In genomic region chrX:15299945-15300851, GRCh38 we compare ENCODE assay signal across 8 cellular contexts. TPM values are rescaled to one million over a fixed set of nuclear protein-coding genes. Genes with fewer than 3 reads are reported as not detected.
DNase-seq lines count a peak whose midpoint lies in the region; ATAC-seq and TF ChIP-seq lines count a peak whose summit lies in the region.

No MANE protein-coding gene starts in this region.

- H3K27me3 ChIP-seq in AG04450 (ENCODE audit: control insufficient read depth, insufficient read depth, low read length), result no peaks in the 10 kb centered on the region
- no peaks in the 10 kb centered on the region for H3K27me3 ChIP-seq in RWPE2 (ENCODE audit: insufficient read depth, poor library complexity, severe bottlenecking)
- H3K27me3 ChIP-seq in tibial nerve, result peaks cover 0 to 2% of the 10 kb centered on the region in 2 donors

- H3K4me1 ChIP-seq in RWPE2 (ENCODE audit: insufficient read depth, poor library complexity, severe bottlenecking) (no peaks in the 10 kb centered on the region), tibial nerve (no peaks in the 10 kb centered on the region)

- CTCF ChIA-PET in AG04450 (lab: Charles Lee), result interaction anchor here (0.6 to 2.1 kb wide), 10 partner anchors 10 to 265 kb away, joined by 3 to 10 read pairs (median 4); no protein-coding TSS in a partner anchor

- in situ Hi-C loops in GM13976 (cut with MboI; ENCODE audit: low sequenced_read_pairs, unreplicated experiment), result no loop called here

- no peak for TF ChIP-seq EP300 in tibial nerve (IDR thresholded peaks at IDR 0.05)

- H3K4me3 ChIP-seq in AG04450 (ENCODE audit: low read depth, low read length), result no peak overlapping the region
- no peak overlapping the region for H3K4me3 ChIP-seq in RWPE2 (ENCODE audit: severe bottlenecking)
- H3K4me3 ChIP-seq in tibial nerve, result no peak overlapping the region

- 61 to 68% methylated on average over 4 of the region's 4 CpGs for WGBS in tibial nerve, 2 donors

- TF ChIP-seq POLR2A in tibial nerve (IDR thresholded peaks at IDR 0.05), result no peak

- H3K27ac ChIP-seq in AG04450 (ENCODE audit: low read depth, low read length) (no peak overlapping the region), RWPE2 (ENCODE audit: poor library complexity, severe bottlenecking) (no peak overlapping the region), tibial nerve (peak overlapping the region in 2 of 4 donors; percentile 29 to 30)

- H3K36me3 ChIP-seq in RWPE2 (ENCODE audit: low read depth) (no peaks in the 10 kb centered on the region), tibial nerve (no peaks in the 10 kb centered on the region)

- DNase-seq in AG04450 (ENCODE audit: low read depth, low spot score) (no peak), GM13976 (ENCODE audit: low spot score) (peak; percentile 23), RWPE2 (ENCODE audit: low spot score) (no peak), germinal center (ENCODE audit: low spot score) (peak; percentile 2), tibial nerve (ENCODE audit: low spot score in 2 of 2) (no peak), D341Med (ENCODE audit: low spot score) (no peak), SHP77 (lab: John Stamatoyannopoulos, UW) (no peak)

- no peak for ATAC-seq in RWPE2 (ENCODE audit: low read depth)
- ATAC-seq in HG02852 (IDR thresholded peaks at IDR 0.05; ENCODE audit: unreplicated experiment), result no peak

- peak; percentile 49 for TF ChIP-seq CTCF in AG04450 (IDR thresholded peaks at IDR 0.05; ENCODE audit: low read depth, low read length)
- TF ChIP-seq CTCF in GM13976 (IDR thresholded peaks at IDR 0.05; ENCODE audit: borderline replicate concordance, control extremely low read depth, extremely low read depth, insufficient read depth, missing control alignments), result no peak
- TF ChIP-seq CTCF in RWPE2 (IDR thresholded peaks at IDR 0.05; ENCODE audit: poor library complexity, severe bottlenecking), result peak; percentile 57
- TF ChIP-seq CTCF in tibial nerve (IDR thresholded peaks at IDR 0.05), result peak; percentile 24 to 58 (median 38)

- POLR2A ChIA-PET in AG04450 (lab: Yijun Ruan, JAX), result no interaction called here

- no peaks in the 10 kb centered on the region for H3K9me3 ChIP-seq in AG04450 (ENCODE audit: control insufficient read depth, insufficient read depth, low read length)
- no peaks in the 10 kb centered on the region for H3K9me3 ChIP-seq in RWPE2 (ENCODE audit: severe bottlenecking)
- no peaks in the 10 kb centered on the region for H3K9me3 ChIP-seq in tibial nerve

RNA-seq across cellular contexts. Expression of gene ASB11, which starts 15.2 kb away (rescaled TPM):
- not detected in 2 replicates for polyA plus RNA-seq in AG04450 (2011; rRNA removed)
- not detected in 2 replicates for polyA minus RNA-seq in AG04450 (2011; rRNA and poly(A)+ RNA removed)
- total RNA-seq in tibial nerve, result not detected

RNA-seq across cellular contexts. Expression of gene ASB9, which starts 30.3 kb away (rescaled TPM):
- 0.22 and 0.35 TPM in 2 replicates for polyA plus RNA-seq in AG04450 (2011; rRNA removed)
- polyA minus RNA-seq in AG04450 (2011; rRNA and poly(A)+ RNA removed), result 0.69 TPM in 1 of 2 replicates, not detected in the other
- 1 to 10 TPM in 3 of 4 donors, under 1 TPM in 1; 0.87 to 3.9 (median 1.1) TPM for total RNA-seq in tibial nerve

RNA-seq across cellular contexts. Expression of gene PIGA, which starts 35.1 kb away (rescaled TPM):
- 3.1 and 4.2 TPM in 2 replicates for polyA plus RNA-seq in AG04450 (2011; rRNA removed)
- polyA minus RNA-seq in AG04450 (2011; rRNA and poly(A)+ RNA removed), result 3.3 and 6.8 TPM in 2 replicates
- total RNA-seq in tibial nerve, result 1 to 10 TPM; 5.1 to 9.8 (median 7.9) TPM

Comparison
In these comparisons a context has a peak if more than half of its experiments do, and no peak if none do; other contexts are left out.
1. DNase-seq: peak in GM13976 (single experiment) and germinal center (single experiment); none in AG04450 (single experiment), RWPE2 (single experiment), tibial nerve (0 of 2), D341Med (single experiment) and SHP77 (0 of 2).